Comparison of ENCODE assay signal across 25 cellular contexts in the genomic region with DNA sequence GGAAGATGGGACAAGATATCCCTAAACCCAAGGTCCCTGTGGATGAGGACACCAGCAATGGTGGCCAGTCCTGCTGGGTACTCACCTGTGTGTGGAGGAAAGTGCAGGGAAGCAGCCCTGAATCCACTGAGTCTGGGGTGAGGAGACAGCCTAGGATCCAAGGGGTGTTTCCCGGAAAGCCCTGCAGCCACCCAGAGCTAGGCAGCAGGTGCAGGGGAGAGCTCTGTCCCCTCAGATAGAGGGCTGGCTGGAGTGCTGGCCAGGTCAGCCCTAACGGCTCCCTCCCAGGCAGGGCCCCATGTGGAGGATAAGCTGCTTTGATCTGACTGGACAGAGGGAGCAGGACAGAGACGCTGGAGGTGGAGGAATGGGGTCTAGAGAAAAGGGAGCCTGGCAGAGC.
"Had no signal": no experiment of that assay in that cellular context is flagged by ENCODE, and none has a peak within 500 bp of the region (broad histone marks: within the 10 kb centered on the region; RNA-seq: fewer than 3 reads in every experiment).

No MANE protein-coding gene starts in this region.

- H3K4me3 ChIP-seq: K562, SJCRH30 had no signal

- H3K36me3 Mint-ChIP-seq: IgD-negative memory B cell had no signal

- DNase-seq: Kasumi-1, MM.1S, NCI-H1092 treated with DMSO at 0.1 percent for 48 hours, NCI-H1436, NCI-H187, NCI-H2029, NCI-H2081 treated with DMSO at 0.1 percent for 48 hours, NCI-H2171, NCI-H226, NCI-H446, NCI-H510A, NCI-H524 treated with DMSO at 0.1 percent for 48 hours, NCI-H69, NCI-H774, PC-3, SHP77 treated with DMSO at 0.1 percent for 48 hours, SJCRH30 had no signal

- H3K9ac ChIP-seq: KMS-11 had no signal

- H3K9me3 ChIP-seq: SJCRH30 had no signal

- H3K4me2 ChIP-seq: KMS-11 had no signal

- H3K27ac ChIP-seq: HL-60, KMS-11, RWPE1, SJCRH30 had no signal

- ATAC-seq: K562, Panc1, PC-3, Right ventricle myocardium inferior, SK-N-SH treated with all-trans-retinoic acid at 6 μM for 48 hours had no signal

- H3K36me3 ChIP-seq: SJCRH30 had no signal

- H3K4me3 Mint-ChIP-seq: IgD-negative memory B cell had no signal

- H3K27me3 ChIP-seq: SJCRH30 had no signal

- H3K4me1 ChIP-seq: SJCRH30 had no signal

- H3K27ac Mint-ChIP-seq: IgD-negative memory B cell had no signal

- H3K4me1 Mint-ChIP-seq: IgD-negative memory B cell had no signal
